23 cellular contexts compared by ENCODE assay signal in the genomic region with DNA sequence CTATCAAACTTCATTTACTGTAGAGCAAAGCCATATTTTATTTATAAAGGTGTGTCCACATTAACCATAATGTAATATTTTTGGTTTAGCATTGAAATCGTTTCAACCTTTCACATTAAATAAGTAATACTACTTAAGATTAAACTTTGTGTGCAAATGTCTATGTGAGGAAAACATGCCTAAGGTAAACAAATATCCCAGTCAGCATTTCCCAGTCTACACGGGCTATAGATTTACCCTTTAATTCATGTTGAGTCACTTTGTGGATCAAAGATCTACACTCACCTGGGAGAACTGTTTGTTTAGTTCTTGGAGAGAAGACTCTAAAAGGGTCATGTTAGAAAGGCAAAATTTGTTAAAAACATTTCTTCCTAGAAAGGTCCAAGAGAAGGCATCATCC.
A peak's percentile ranks its signal among the peaks of the same experiment; 100 is the strongest.
DNase-seq lines count a peak whose midpoint lies in the region; ATAC-seq, FAIRE-seq and TF ChIP-seq lines count a peak whose summit lies in the region.
"Had no signal": no experiment of that assay in that cellular context is flagged by ENCODE, and none has a peak within 500 bp of the region (broad histone marks: within the 10 kb centered on the region; RNA-seq: fewer than 3 reads in every experiment).

No MANE protein-coding gene starts in this region.

- TF ChIP-seq CTCF in A549 (IDR thresholded peaks at IDR 0.05): no peak
- TF ChIP-seq CTCF in K562 (IDR thresholded peaks at IDR 0.05 in 2 of 3, conservative IDR thresholded peaks at IDR 0.05 in 1 of 3; ENCODE audit: insufficient read depth in 2 of 3, low read depth in 1 of 3, low read length in 3 of 3): no peak

- CTCF ChIA-PET in A549 (lab: Yijun Ruan, JAX) (no interaction called here), K562 (lab: Yijun Ruan, JAX; ENCODE audit: low intra/inter-chr PET ratio) (no interaction called here)

- H3K27ac ChIP-seq in A549: no peak overlapping the region
- no peak overlapping the region for H3K27ac ChIP-seq in K562 (ENCODE audit: extremely low read depth, low read depth, low read length)
- H3K27ac ChIP-seq: 22Rv1, BLaER1 had no signal

- DNase-seq in DMS53 (lab: John Stamatoyannopoulos, UW): peak; percentile 1
- no peak for DNase-seq in DMS53 treated with DMSO at 0.1 percent for 48 hours (lab: John Stamatoyannopoulos, UW; ENCODE audit: unreplicated experiment)
- DNase-seq in A549 (ENCODE audit: low read depth in 1 of 2, low spot score in 1 of 2): no peak
- no peak for DNase-seq in K562 (ENCODE audit: extremely low read depth in 1 of 4, low spot score in 3 of 4)
- no peak for DNase-seq in NCI-H1930 (lab: John Stamatoyannopoulos, UW)
- DNase-seq: ACHN; BE2C; C1 segment of cervical spinal cord; CD4-positive, alpha-beta memory T cell; CD4-positive, CD25-positive, alpha-beta regulatory T cell; CD8-positive, alpha-beta memory T cell; COR-L47; DMS 273 treated with DMSO at 0.1 percent for 48 hours; DMS153; DMS79; DND-41; EL; GDM1 had no signal

- ATAC-seq in A549 (no peak), K562 (no peak)
- ATAC-seq: GM12878 had no signal

- in situ Hi-C loops in K562 (cut with MboI): no loop called here

- H2AFZ ChIP-seq in K562 (ENCODE audit: low read depth, low read length): no peak overlapping the region

- H3K27me3 ChIP-seq in K562 (ENCODE audit: control insufficient read depth in 2 of 2, insufficient read depth in 2 of 2, low read length in 2 of 2): no peaks in the 10 kb centered on the region
- H3K27me3 ChIP-seq: BE2C, BLaER1 had no signal

- H3K4me1 ChIP-seq in A549 (no peaks in the 10 kb centered on the region), K562 (replicated peaks in 1 of 2; ENCODE audit: control insufficient read depth in 2 of 2, insufficient read depth in 2 of 2, low read length in 2 of 2) (no peaks in the 10 kb centered on the region)

- TF ChIP-seq RAD21 in A549 (conservative IDR thresholded peaks at IDR 0.05 in 1 of 2, IDR thresholded peaks at IDR 0.05 in 1 of 2): no peak
- TF ChIP-seq RAD21 in K562 (CRISPR knock-in tag; conservative IDR thresholded peaks at IDR 0.05 in 1 of 2, IDR thresholded peaks at IDR 0.05 in 1 of 2): no peak

- H3K9ac ChIP-seq in K562 (ENCODE audit: insufficient read depth in 1 of 2, low read depth in 2 of 2, low read length in 2 of 2): no peak overlapping the region
- H3K9ac ChIP-seq: BLaER1 had no signal

- peaks cover 5% of the 10 kb centered on the region; the same call in 1 of the 3 replicates for H3K9me3 ChIP-seq in A549
- no peaks in the 10 kb centered on the region for H3K9me3 ChIP-seq in K562 (replicated peaks; ENCODE audit: control insufficient read depth, insufficient read depth, low read depth, low read length)

- POLR2A ChIA-PET in A549 (lab: Yijun Ruan, JAX) (no interaction called here), K562 (lab: Yijun Ruan, JAX) (no interaction called here)

- no peaks in the 10 kb centered on the region for H3K79me2 ChIP-seq in K562 (ENCODE audit: control insufficient read depth, insufficient read depth, low read length)

- TF ChIP-seq POLR2A in A549 (IDR thresholded peaks at IDR 0.05; ENCODE audit: low read length) (no peak), K562 (conservative IDR thresholded peaks at IDR 0.05) (no peak)

- BruUV-seq in K562 (replicated peaks; lab: Mats Ljungman, UMichigan): no TSS peak

- H3K9me1 ChIP-seq in K562 (ENCODE audit: control insufficient read depth, insufficient read depth, low read length): no peaks in the 10 kb centered on the region

- WGBS in A549 (ENCODE audit: missing lambda C conversion rate): 0% methylated on average over 2 of the region's 2 CpGs
- 0% methylated on average over 2 of the region's 2 CpGs for WGBS in K562 (ENCODE audit: insufficient coverage, low coverage, missing lambda C conversion rate)

- H3K36me3 ChIP-seq in K562 (ENCODE audit: control insufficient read depth, insufficient read depth, low read length): no peaks in the 10 kb centered on the region
- H3K36me3 ChIP-seq: BE2C, BLaER1 had no signal

- no peaks in the 10 kb centered on the region for H4K20me1 ChIP-seq in K562 (replicated peaks; ENCODE audit: control insufficient read depth, insufficient read depth, low read length)
- H4K20me1 ChIP-seq: BLaER1 had no signal

- no peak for TF ChIP-seq EP300 in A549 (IDR thresholded peaks at IDR 0.05)
- TF ChIP-seq EP300 in K562 (IDR thresholded peaks at IDR 0.05; ENCODE audit: low read length): no peak

- no peak overlapping the region for H3K4me2 ChIP-seq in A549
- H3K4me2 ChIP-seq in K562 (ENCODE audit: insufficient read depth, low read length): no peak overlapping the region
- H3K4me2 ChIP-seq: BLaER1 had no signal

- intact Hi-C loops in K562 (cut with micrococcal nuclease): no loop called here

- H3K4me3 ChIP-seq in A549: no peak overlapping the region
- no peak overlapping the region for H3K4me3 ChIP-seq in K562
- H3K4me3 ChIP-seq: BLaER1, GM12878 had no signal

- FAIRE-seq in A549 (lab: Jason Lieb, UNC) (no peak), K562 (lab: Jason Lieb, UNC) (no peak)
- FAIRE-seq: GM12878, GM12892, GM18507 had no signal

TF ChIP-seq in A549, 52 proteins besides CTCF, POLR2A, EP300 and RAD21:
- peak; percentile 62 for TF ChIP-seq MAFK (IDR thresholded peaks at IDR 0.05; ENCODE audit: partially characterized antibody)
- TF ChIP-seq, protein P1, sequence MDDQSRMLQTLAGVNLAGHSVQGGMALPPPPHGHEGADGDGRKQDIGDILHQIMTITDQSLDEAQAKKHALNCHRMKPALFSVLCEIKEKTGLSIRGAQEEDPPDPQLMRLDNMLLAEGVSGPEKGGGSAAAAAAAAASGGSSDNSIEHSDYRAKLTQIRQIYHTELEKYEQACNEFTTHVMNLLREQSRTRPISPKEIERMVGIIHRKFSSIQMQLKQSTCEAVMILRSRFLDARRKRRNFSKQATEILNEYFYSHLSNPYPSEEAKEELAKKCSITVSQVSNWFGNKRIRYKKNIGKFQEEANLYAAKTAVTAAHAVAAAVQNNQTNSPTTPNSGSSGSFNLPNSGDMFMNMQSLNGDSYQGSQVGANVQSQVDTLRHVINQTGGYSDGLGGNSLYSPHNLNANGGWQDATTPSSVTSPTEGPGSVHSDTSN (IDR thresholded peaks at IDR 0.05): no peak

TF ChIP-seq in K562, 482 proteins besides CTCF, POLR2A, EP300 and RAD21:
- TF ChIP-seq FOXJ2 (tag; IDR thresholded peaks at IDR 0.05): no peak
- peak; percentile 14; the same call in 1 of the 2 replicates for TF ChIP-seq C11orf30 (IDR thresholded peaks at IDR 0.05; ENCODE audit: low read depth)
- TF ChIP-seq ZNF316 (IDR thresholded peaks at IDR 0.05): peak; percentile 31; the same call in 1 of the 2 replicates
- no peak for TF ChIP-seq ZNF224 (CRISPR knock-in tag; IDR thresholded peaks at IDR 0.05)
